ENCODE assay signal across 15 cellular contexts in the genomic region with DNA sequence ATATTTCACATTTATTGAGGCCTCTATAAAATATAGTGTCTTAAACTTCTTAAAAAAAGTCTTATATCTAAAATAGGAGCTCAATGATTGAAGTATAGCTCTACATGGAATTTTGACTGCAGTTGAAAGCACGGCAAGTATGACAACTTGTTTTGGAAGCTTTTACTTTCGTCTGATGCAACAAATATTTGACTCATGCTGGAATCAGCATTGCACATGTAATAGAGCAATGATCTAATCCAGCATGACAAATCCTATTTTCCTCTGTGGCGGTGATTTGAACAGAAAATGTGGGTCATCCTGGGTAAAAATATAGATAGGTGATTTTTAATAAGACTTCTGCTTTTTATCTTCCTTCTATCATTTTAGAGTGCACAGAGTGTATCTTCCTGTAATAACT.
DNase-seq lines count a peak whose midpoint lies in the region; ATAC-seq and TF ChIP-seq lines count a peak whose summit lies in the region.
"Had no signal": no experiment of that assay in that cellular context is flagged by ENCODE, and none has a peak within 500 bp of the region (broad histone marks: within the 10 kb centered on the region; RNA-seq: fewer than 3 reads in every experiment).

No MANE protein-coding gene starts in this region.

- no peaks in the 10 kb centered on the region for H3K36me3 ChIP-seq in ACC112 (ENCODE audit: insufficient read depth, low read length)
- H3K36me3 ChIP-seq: BLaER1 treated with 17β-estradiol and CSF1 and Interleukin-3, amounts not matched to agents 10 nM and 100 nM had no signal

- ATAC-seq in HG03442 (IDR thresholded peaks at IDR 0.05; ENCODE audit: unreplicated experiment) = no peak

- peaks cover 10% of the 10 kb centered on the region for H3K4me1 ChIP-seq in ACC112 (ENCODE audit: control insufficient read depth, insufficient read depth, low read length, unreplicated experiment)
- H3K4me1 ChIP-seq: BLaER1 treated with 17β-estradiol and CSF1 and Interleukin-3, amounts not matched to agents 10 nM and 100 nM had no signal

- peak overlapping the region; percentile 69 for H3K27ac ChIP-seq in ACC112 (ENCODE audit: low read depth, low read length)
- H3K27ac ChIP-seq: BLaER1 treated with 17β-estradiol and CSF1 and Interleukin-3, amounts not matched to agents 10 nM and 100 nM had no signal

- H3K79me2 ChIP-seq in ACC112 (ENCODE audit: control insufficient read depth, insufficient read depth, low read length, unreplicated experiment) = no peaks in the 10 kb centered on the region

- TF ChIP-seq CTCF in astrocyte of the cerebellum (IDR thresholded peaks at IDR 0.05; ENCODE audit: low read depth, low read length, missing control alignments) (no peak), GM10248 (IDR thresholded peaks at IDR 0.05; ENCODE audit: control extremely low read depth, extremely low read depth, low read depth, missing control alignments) (no peak)

- peak; percentile 38 for DNase-seq in HPDE6-E6E7 (ENCODE audit: extremely low spot score)
- DNase-seq in astrocyte of the cerebellum (ENCODE audit: low read depth) = peak; percentile 73
- peak; percentile 97 for DNase-seq in iris pigment epithelial cell (ENCODE audit: low read depth)
- no peak for DNase-seq in activated CD8-positive, alpha-beta memory T cell treated with anti-CD3 and anti-CD28 coated beads for 24 hours
- DNase-seq in central memory CD4-positive, alpha-beta T cell = no peak
- DNase-seq in GM10248 (ENCODE audit: extremely low spot score) = no peak
- DNase-seq: activated CD4-positive, alpha-beta T cell treated with anti-CD3 and anti-CD28 coated beads for 1 hour; activated gamma-delta T cell treated with Interleukin-2 at 50 U/mL for 16 hours; effector memory CD4-positive, alpha-beta T cell; NCI-H2171; SIG-M5; stimulated activated CD4-positive, alpha-beta T cell treated with anti-CD3 and anti-CD28 coated beads, Interleukin-4, amount 100 ng/mL, for 1 hour had no signal

- CTCF ChIA-PET in GM10248 (lab: Yijun Ruan, JAX) = interaction anchor here (0.7 to 2.4 kb wide), 5 partner anchors 9 to 424 kb away, joined by 3 to 9 read pairs (median 3); no protein-coding TSS in a partner anchor

- POLR2A ChIA-PET in GM10248 (lab: Yijun Ruan, JAX) = no interaction called here

- H2AFZ ChIP-seq in ACC112 (ENCODE audit: low read length, unreplicated experiment) = peak overlapping the region; percentile 59

- H3K4me3 ChIP-seq in ACC112 (ENCODE audit: low read depth, low read length) (peak overlapping the region; percentile 30; the same call in 1 of the 2 replicates), astrocyte of the cerebellum (ENCODE audit: low read depth, low read length) (no peak overlapping the region)
- H3K4me3 ChIP-seq: BLaER1 treated with 17β-estradiol and CSF1 and Interleukin-3, amounts not matched to agents 10 nM and 100 nM had no signal

- in situ Hi-C loops in astrocyte of the cerebellum (cut with HindIII; ENCODE audit: low sequenced_read_pairs) = no loop called here

- no peaks in the 10 kb centered on the region for H3K27me3 ChIP-seq in ACC112 (ENCODE audit: insufficient read depth, low read length)
- H3K27me3 ChIP-seq: BLaER1 treated with 17β-estradiol and CSF1 and Interleukin-3, amounts not matched to agents 10 nM and 100 nM had no signal

Comparison
In these comparisons a context has a peak if more than half of its experiments do, and no peak if none do; other contexts are left out.
1. DNase-seq: peak in HPDE6-E6E7 (single experiment), astrocyte of the cerebellum (single experiment) and iris pigment epithelial cell (single experiment); none in activated CD8-positive, alpha-beta memory T cell treated with anti-CD3 and anti-CD28 coated beads for 24 hours (single experiment), central memory CD4-positive, alpha-beta T cell (single experiment) and GM10248 (single experiment).